Comparison of ENCODE assay signal across 14 cellular contexts in the genomic region with DNA sequence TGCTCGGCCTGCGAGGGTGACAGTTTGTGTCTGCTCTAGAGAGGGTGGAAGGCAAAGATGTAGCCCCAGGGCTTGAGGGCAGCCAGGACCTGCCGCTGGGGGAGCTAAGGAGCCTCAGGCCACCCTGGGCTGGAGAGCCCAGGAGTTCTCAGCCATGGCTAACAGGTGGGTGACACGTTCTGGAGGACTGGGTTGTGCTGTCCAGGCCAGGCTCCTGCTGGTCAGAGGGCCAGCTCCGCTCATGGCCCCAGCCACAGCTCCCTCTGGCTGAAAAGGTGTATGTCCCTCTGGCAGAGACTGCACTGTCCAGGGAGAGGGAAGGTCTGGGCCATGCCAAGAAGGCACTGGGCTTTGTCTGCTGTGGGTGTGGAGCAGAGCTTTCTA. TPM values are rescaled to one million over a fixed set of nuclear protein-coding genes. Genes with fewer than 3 reads are reported as not detected.
DNase-seq lines count a peak whose midpoint lies in the region; ATAC-seq, FAIRE-seq and TF ChIP-seq lines count a peak whose summit lies in the region.
"Had no signal": no experiment of that assay in that cellular context is flagged by ENCODE, and none has a peak within 500 bp of the region (broad histone marks: within the 10 kb centered on the region; RNA-seq: fewer than 3 reads in every experiment).

No MANE protein-coding gene starts in this region.

- H3K9ac ChIP-seq in HepG2 (ENCODE audit: insufficient read depth, low read depth, low read length), result no peak overlapping the region

- no peak overlapping the region for H3K4me3 ChIP-seq in left ventricle myocardium inferior
- no peak overlapping the region for H3K4me3 ChIP-seq in PC-9
- H3K4me3 ChIP-seq in HepG2 (replicated peaks in 1 of 3; ENCODE audit: insufficient read depth in 1 of 3, low read depth in 2 of 3, low read length in 3 of 3), result peak overlapping the region in 2 of 3 experiments; percentile 1 to 66; a peak in 3 of 6 replicates
- H3K4me3 ChIP-seq in WERI-Rb-1 (ENCODE audit: low read depth, low read length), result no peak overlapping the region
- H3K4me3 ChIP-seq: breast epithelium had no signal

- WGBS in HepG2 (ENCODE audit: low lambda C conversion rate), result 0% methylated on average over 4 of the region's 5 CpGs

- H3K79me2 ChIP-seq in PC-9 (ENCODE audit: low read depth) (no peaks in the 10 kb centered on the region), HepG2 (ENCODE audit: insufficient read depth, low read length) (no peaks in the 10 kb centered on the region)

- POLR2A ChIA-PET in PC-9 (lab: Charles Lee; ENCODE audit: unreplicated experiment), result interaction anchor here (0.6 kb wide), 1 partner anchor 728 kb away, joined by 5 read pairs; no protein-coding TSS in a partner anchor
- POLR2A ChIA-PET in HepG2 (lab: Yijun Ruan, JAX), result no interaction called here

- no peak overlapping the region for H3K4me2 ChIP-seq in PC-9
- H3K4me2 ChIP-seq in HepG2 (ENCODE audit: low read depth, low read length), result peak overlapping the region; percentile 83

- no peaks in the 10 kb centered on the region for H3K36me3 ChIP-seq in left ventricle myocardium inferior
- no peaks in the 10 kb centered on the region for H3K36me3 ChIP-seq in PC-9 (ENCODE audit: low read depth)
- no peaks in the 10 kb centered on the region for H3K36me3 ChIP-seq in HepG2 (replicated peaks in 1 of 2; ENCODE audit: control insufficient read depth in 1 of 2, insufficient read depth in 2 of 2, low read length in 2 of 2)
- no peaks in the 10 kb centered on the region for H3K36me3 ChIP-seq in WERI-Rb-1
- H3K36me3 ChIP-seq: breast epithelium had no signal

- CTCF ChIA-PET in PC-9 (lab: Charles Lee), result no interaction called here
- CTCF ChIA-PET in HepG2 (lab: Yijun Ruan, JAX; ENCODE audit: low intra/inter-chr PET ratio, low total read pairs), result no interaction called here

- BruUV-seq in PC-9 (replicated peaks; lab: Mats Ljungman, UMichigan) (no TSS peak), HepG2 (replicated peaks; lab: Mats Ljungman, UMichigan) (no TSS peak)

- in situ Hi-C loops in HepG2 (cut with HindIII; ENCODE audit: extremely low pct_ligation_motif_present, low pct_unique_long_range_greater_than_20kb), result loop anchor here (10.0 kb wide), 1 partner anchor 111 kb away; no protein-coding TSS in a partner anchor

- DNase-seq in Right ventricle myocardium superior (no peak), left ventricle myocardium inferior (no peak), PC-9 (no peak), HepG2 (ENCODE audit: low spot score) (peak; percentile 45), cerebellar cortex (ENCODE audit: low spot score) (no peak), KG1 (lab: John Stamatoyannopoulos, UW) (no peak), WERI-Rb-1 (no peak)
- DNase-seq: activated CD4-positive, alpha-beta T cell treated with anti-CD3 and anti-CD28 coated beads, Interleukin-2, amount 50 U/mL, for 4 hours; activated naive CD4-positive, alpha-beta T cell; NCI-H2081 treated with DMSO at 0.1 percent for 48 hours; T-helper 17 cell had no signal

- ATAC-seq in Right ventricle myocardium superior (ENCODE audit: poor library complexity) (peak; percentile 53), HepG2 (peak; percentile 96), GM21390 (IDR thresholded peaks at IDR 0.05; ENCODE audit: unreplicated experiment) (no peak)
- ATAC-seq: T-helper 17 cell had no signal

- peaks cover 17% of the 10 kb centered on the region for H3K4me1 ChIP-seq in left ventricle myocardium inferior
- H3K4me1 ChIP-seq in PC-9 (replicated peaks; ENCODE audit: insufficient read depth), result no peaks in the 10 kb centered on the region
- H3K4me1 ChIP-seq in HepG2 (ENCODE audit: insufficient read depth, low read length), result peaks cover 25% of the 10 kb centered on the region
- H3K4me1 ChIP-seq: breast epithelium had no signal

- no peak for TF ChIP-seq CTCF in left ventricle myocardium inferior (IDR thresholded peaks at IDR 0.05; ENCODE audit: borderline replicate concordance)
- TF ChIP-seq CTCF in PC-9 (conservative IDR thresholded peaks at IDR 0.05), result peak; percentile 20; the same call in 1 of the 2 replicates
- peak; percentile 75 for TF ChIP-seq CTCF in HepG2 (CRISPR knock-in tag; IDR thresholded peaks at IDR 0.05)
- no peak for TF ChIP-seq CTCF in WERI-Rb-1 (IDR thresholded peaks at IDR 0.05; ENCODE audit: low read depth, low read length)

- no peak for TF ChIP-seq RAD21 in HepG2 (CRISPR knock-in tag; IDR thresholded peaks at IDR 0.05)

- H3K27ac ChIP-seq in left ventricle myocardium inferior (replicated peaks) (no peak overlapping the region), PC-9 (no peak overlapping the region), HepG2 (ENCODE audit: extremely low read length, insufficient read depth, low read length) (no peak overlapping the region), WERI-Rb-1 (no peak overlapping the region)
- H3K27ac ChIP-seq: breast epithelium had no signal

- H2AFZ ChIP-seq in PC-9 (no peak overlapping the region), HepG2 (ENCODE audit: low read length) (peak overlapping the region; percentile 24)

- H3K9me3 ChIP-seq in left ventricle myocardium inferior (replicated peaks) (peaks cover 2% of the 10 kb centered on the region), PC-9 (ENCODE audit: insufficient read depth, low read depth) (no peaks in the 10 kb centered on the region), HepG2 (ENCODE audit: low read length) (no peaks in the 10 kb centered on the region), WERI-Rb-1 (ENCODE audit: severe bottlenecking) (no peaks in the 10 kb centered on the region)
- H3K9me3 ChIP-seq: breast epithelium had no signal

- intact Hi-C loops in Right ventricle myocardium superior (cut with DNase I), result no loop called here
- intact Hi-C loops in left ventricle myocardium inferior (cut with micrococcal nuclease), result no loop called here
- intact Hi-C loops in PC-9 (cut with micrococcal nuclease; ENCODE audit: unreplicated experiment), result no loop called here
- intact Hi-C loops in HepG2 (cut with micrococcal nuclease; ENCODE audit: unreplicated experiment), result no loop called here

- H4K20me1 ChIP-seq in PC-9 (ENCODE audit: insufficient read depth), result no peaks in the 10 kb centered on the region
- no peaks in the 10 kb centered on the region for H4K20me1 ChIP-seq in HepG2 (ENCODE audit: insufficient read depth, low read length)

- H3F3A ChIP-seq in PC-9 (ENCODE audit: insufficient read depth, low read depth), result no peaks in the 10 kb centered on the region

- H3K27me3 ChIP-seq in left ventricle myocardium inferior (ENCODE audit: low read depth), result no peaks in the 10 kb centered on the region
- no peaks in the 10 kb centered on the region for H3K27me3 ChIP-seq in PC-9 (ENCODE audit: insufficient read depth, low read depth)
- H3K27me3 ChIP-seq in HepG2 (ENCODE audit: control insufficient read depth in 1 of 2, insufficient read depth in 2 of 2, low read length in 2 of 2), result peaks cover 2 to 26% of the 10 kb centered on the region in 2 experiments; a peak in 3 of 5 replicates
- no peaks in the 10 kb centered on the region for H3K27me3 ChIP-seq in WERI-Rb-1 (ENCODE audit: insufficient read depth, low read depth, severe bottlenecking)
- H3K27me3 ChIP-seq: breast epithelium had no signal

- H3K9me2 ChIP-seq in PC-9 (ENCODE audit: insufficient read depth), result no peaks in the 10 kb centered on the region

- no peak for TF ChIP-seq POLR2A in HepG2 (IDR thresholded peaks at IDR 0.05; ENCODE audit: insufficient read depth in 1 of 2, low read depth in 2 of 2, low read length in 2 of 2)

- peak; percentile 56 for FAIRE-seq in HepG2 (lab: Jason Lieb, UNC)
- FAIRE-seq: G401.6 had no signal

- TF ChIP-seq EP300 in HepG2 (IDR thresholded peaks at IDR 0.05; ENCODE audit: low read depth in 2 of 2, low read length in 2 of 2) (no peak), HepG2 (CRISPR knock-in tag; IDR thresholded peaks at IDR 0.05; ENCODE audit: borderline replicate concordance) (no peak)

RNA-seq across cellular contexts. Expression of a gene that starts 19.2 kb away (rescaled TPM):
- total RNA-seq in Right ventricle myocardium superior (21.1 TPM), left ventricle myocardium inferior (21.0 TPM), PC-9 (2021) (23.5 and 30.3 TPM in 2 replicates), HepG2 (2016; rRNA removed; fragmentation: Illumina TruSeq; extraction: Trizol) (3.5 and 7.0 TPM in 2 replicates)
- total RNA-seq in HepG2 (2016; cell fraction: cytosol; rRNA removed; fragmentation: Illumina TruSeq; extraction: Trizol; ENCODE audit: low read depth), result 1.2 and 1.8 TPM in 2 replicates
- total RNA-seq in HepG2 (2016; cell fraction: insoluble cytoplasmic fraction; rRNA removed; fragmentation: Illumina TruSeq; extraction: Trizol), result 2.9 and 6.9 TPM in 2 replicates
- 3.8 and 4.7 TPM in 2 replicates for total RNA-seq in HepG2 (2016; cell fraction: membrane; rRNA removed; fragmentation: Illumina TruSeq; extraction: Trizol)
- total RNA-seq in HepG2 (2016; cell fraction: nucleus; rRNA removed; fragmentation: Illumina TruSeq; extraction: Trizol), result 6.4 and 7.9 TPM in 2 replicates
- 5.6 and 5.7 TPM in 2 replicates for polyA plus RNA-seq in HepG2 (2011; rRNA removed)
- polyA plus RNA-seq in HepG2 (2011; cell fraction: cytosol; rRNA removed), result 6.0 and 6.3 TPM in 2 replicates
- 9.5 and 9.8 TPM in 2 replicates for polyA plus RNA-seq in HepG2 (2011; cell fraction: nucleus; rRNA removed)
- polyA plus RNA-seq in HepG2 (2012), result 7.3 and 7.8 TPM in 2 replicates
- 1.2 and 1.8 TPM in 2 replicates for polyA plus RNA-seq in HepG2 (2016; cell fraction: cytosol; fragmentation: Illumina TruSeq; extraction: Trizol; ENCODE audit: low read depth)
- polyA plus RNA-seq in HepG2 (2016; cell fraction: insoluble cytoplasmic fraction; fragmentation: Illumina TruSeq; extraction: Trizol; ENCODE audit: low read depth), result 3.2 and 5.0 TPM in 2 replicates
- 2.4 and 3.2 TPM in 2 replicates for polyA plus RNA-seq in HepG2 (2016; cell fraction: membrane; fragmentation: Illumina TruSeq; extraction: Trizol; ENCODE audit: low read depth)
- polyA plus RNA-seq in HepG2 (2016; cell fraction: nucleus; fragmentation: Illumina TruSeq; extraction: Trizol; ENCODE audit: insufficient read depth, low read depth), result 8.5 and 10.2 TPM in 2 replicates
- 13.7 and 14.5 TPM in 2 replicates for polyA minus RNA-seq in HepG2 (2011; rRNA and poly(A)+ RNA removed; ENCODE audit: low replicate concordance)
- 4.8 and 5.5 TPM in 2 replicates for polyA minus RNA-seq in HepG2 (2011; cell fraction: cytosol; rRNA and poly(A)+ RNA removed)
- polyA minus RNA-seq in HepG2 (2011; cell fraction: nucleus; rRNA and poly(A)+ RNA removed), result 5.2 and 7.0 TPM in 2 replicates

RNA-seq across cellular contexts. Expression of a gene that starts 48.6 kb away (rescaled TPM):
- total RNA-seq in Right ventricle myocardium superior (48.8 TPM), left ventricle myocardium inferior (45.8 TPM), PC-9 (2021) (74.2 and 86.6 TPM in 2 replicates), HepG2 (2016; rRNA removed; fragmentation: Illumina TruSeq; extraction: Trizol) (43.2 and 65.4 TPM in 2 replicates)
- total RNA-seq in HepG2 (2016; cell fraction: cytosol; rRNA removed; fragmentation: Illumina TruSeq; extraction: Trizol; ENCODE audit: low read depth), result 14.7 and 15.0 TPM in 2 replicates
- total RNA-seq in HepG2 (2016; cell fraction: insoluble cytoplasmic fraction; rRNA removed; fragmentation: Illumina TruSeq; extraction: Trizol), result 46.9 and 63.2 TPM in 2 replicates
- total RNA-seq in HepG2 (2016; cell fraction: membrane; rRNA removed; fragmentation: Illumina TruSeq; extraction: Trizol), result 40.6 and 40.7 TPM in 2 replicates
- 18.9 and 20.9 TPM in 2 replicates for total RNA-seq in HepG2 (2016; cell fraction: nucleus; rRNA removed; fragmentation: Illumina TruSeq; extraction: Trizol)
- 28.5 and 37.8 TPM in 2 replicates for polyA plus RNA-seq in HepG2 (2011; rRNA removed)
- polyA plus RNA-seq in HepG2 (2011; cell fraction: cytosol; rRNA removed), result 27.1 and 34.7 TPM in 2 replicates
- 7.9 and 9.7 TPM in 2 replicates for polyA plus RNA-seq in HepG2 (2011; cell fraction: nucleus; rRNA removed)
- 25.9 and 28.9 TPM in 2 replicates for polyA plus RNA-seq in HepG2 (2012)
- polyA plus RNA-seq in HepG2 (2016; cell fraction: cytosol; fragmentation: Illumina TruSeq; extraction: Trizol; ENCODE audit: low read depth), result 17.5 and 21.3 TPM in 2 replicates
- 77.8 and 83.3 TPM in 2 replicates for polyA plus RNA-seq in HepG2 (2016; cell fraction: insoluble cytoplasmic fraction; fragmentation: Illumina TruSeq; extraction: Trizol; ENCODE audit: low read depth)
- polyA plus RNA-seq in HepG2 (2016; cell fraction: membrane; fragmentation: Illumina TruSeq; extraction: Trizol; ENCODE audit: low read depth), result 40.5 and 41.2 TPM in 2 replicates
- polyA plus RNA-seq in HepG2 (2016; cell fraction: nucleus; fragmentation: Illumina TruSeq; extraction: Trizol; ENCODE audit: insufficient read depth, low read depth), result 29.6 and 37.1 TPM in 2 replicates
- 7.6 and 34.5 TPM in 2 replicates for polyA minus RNA-seq in HepG2 (2011; rRNA and poly(A)+ RNA removed; ENCODE audit: low replicate concordance)
- polyA minus RNA-seq in HepG2 (2011; cell fraction: cytosol; rRNA and poly(A)+ RNA removed), result 18.2 and 26.6 TPM in 2 replicates
- polyA minus RNA-seq in HepG2 (2011; cell fraction: nucleus; rRNA and poly(A)+ RNA removed), result 11.1 and 12.7 TPM in 2 replicates

Comparison
In these comparisons a context has a peak if more than half of its experiments do, and no peak if none do; other contexts are left out.
1. H3K4me3 ChIP-seq: peak in HepG2 (2 of 3); none in left ventricle myocardium inferior (single experiment), PC-9 (single experiment) and WERI-Rb-1 (single experiment).
2. CTCF ChIP-seq: peak in PC-9 (single experiment) and HepG2 (single experiment); none in left ventricle myocardium inferior (single experiment) and WERI-Rb-1 (single experiment).